7 cellular contexts compared by ENCODE assay signal in genomic region chr3:69276191-69276590, GRCh38.
DNase-seq lines count a peak whose midpoint lies in the region; FAIRE-seq and TF ChIP-seq lines count a peak whose summit lies in the region.
"Not testable (repeated sequence)": the region's sequence is repeated elsewhere in the genome, so short reads cannot be mapped to it uniquely, and the experiment has no call there.

No MANE protein-coding gene starts in this region.

- peak overlapping the region; percentile 35 for H3K27ac Mint-ChIP-seq in MCF 10A (ENCODE audit: low read depth, unreplicated experiment)

- H4K20me1 ChIP-seq in keratinocyte (ENCODE audit: control insufficient read depth, extremely low read depth, insufficient read depth, low read length), result not testable (repeated sequence)

- not testable (repeated sequence) for FAIRE-seq in bronchial epithelial cell (lab: Jason Lieb, UNC); keratinocyte (lab: Jason Lieb, UNC)

- not testable (repeated sequence) for TF ChIP-seq RAD21 in Ishikawa (IDR thresholded peaks at IDR 0.05; ENCODE audit: low read depth)

- H3K36me3 Mint-ChIP-seq in MCF 10A (ENCODE audit: insufficient read depth, unreplicated experiment), result not testable (repeated sequence)

- H3K27ac ChIP-seq in epithelial cell of prostate (peak overlapping the region; percentile 77), keratinocyte (ENCODE audit: control insufficient read depth, insufficient read depth, low read length) (peak overlapping the region; percentile 32), thyroid gland (peak overlapping the region in 2 of 3 donors; percentile 14 to 28)

- BruUV-seq in MCF 10A (replicated peaks; lab: Mats Ljungman, UMichigan), result not testable (repeated sequence)

- H3K4me1 ChIP-seq in keratinocyte (ENCODE audit: control insufficient read depth, extremely low read depth, insufficient read depth, low read length), result peaks cover 25% of the 10 kb centered on the region
- H3K4me1 ChIP-seq in thyroid gland, result peaks cover 7 to 11% of the 10 kb centered on the region in 2 donors

- not testable (repeated sequence) for H3K9ac ChIP-seq in keratinocyte (ENCODE audit: control insufficient read depth, extremely low read depth, insufficient read depth, low read length)

- CTCF ChIA-PET in MCF 10A (lab: Yijun Ruan, JAX), result interaction anchor here (2.0 kb wide), 1 partner anchor 115 kb away, joined by 10 read pairs; no protein-coding TSS in a partner anchor

- POLR2A ChIA-PET in MCF 10A (lab: Yijun Ruan, JAX), result interaction anchor here (1.7 to 1.9 kb wide), 2 partner anchors 11 to 18 kb away, joined by 5 to 6 read pairs; no protein-coding TSS in a partner anchor

- H3K4me1 Mint-ChIP-seq in MCF 10A (ENCODE audit: insufficient read depth, unreplicated experiment), result peaks cover 16% of the 10 kb centered on the region

- not testable (repeated sequence) for H3K4me3 Mint-ChIP-seq in MCF 10A (ENCODE audit: unreplicated experiment)

- not testable (repeated sequence) for H3K27me3 Mint-ChIP-seq in MCF 10A (ENCODE audit: insufficient read depth, unreplicated experiment)

- H3K4me2 ChIP-seq in keratinocyte (ENCODE audit: control insufficient read depth, extremely low read depth, insufficient read depth, low read depth, low read length), result not testable (repeated sequence)

- not testable (repeated sequence) for TF ChIP-seq POLR2A in thyroid gland (IDR thresholded peaks at IDR 0.05)

- WGBS in thyroid gland, 2 donors, result 60 to 73% methylated on average over 5 of the region's 5 CpGs

- H3K27me3 ChIP-seq in bronchial epithelial cell (ENCODE audit: control insufficient read depth, insufficient read depth, low read length); keratinocyte (ENCODE audit: control insufficient read depth, extremely low read depth, insufficient read depth, low read length); thyroid gland: not testable (repeated sequence)

- H2AFZ ChIP-seq in keratinocyte (ENCODE audit: control insufficient read depth, low read length), result not testable (repeated sequence)

- peak; percentile 3 for DNase-seq in NCI-H2171 treated with DMSO at 0.1 percent for 48 hours (lab: John Stamatoyannopoulos, UW)
- peak; percentile 21 for DNase-seq in MCF 10A (ENCODE audit: unreplicated experiment)
- peak; percentile 61 for DNase-seq in bronchial epithelial cell (ENCODE audit: low read depth)
- not testable (repeated sequence) for DNase-seq in epithelial cell of prostate (ENCODE audit: low read depth, low spot score); keratinocyte (ENCODE audit: low read depth, low spot score)
- peak; percentile 73 to 81 for DNase-seq in thyroid gland

- not testable (repeated sequence) for H3K9me3 ChIP-seq in keratinocyte (ENCODE audit: control insufficient read depth, low read depth, low read length); thyroid gland

- not testable (repeated sequence) for H3K4me3 ChIP-seq in bronchial epithelial cell (ENCODE audit: low read depth, low read length); keratinocyte (ENCODE audit: control insufficient read depth in 2 of 3, extremely low read depth in 1 of 3, insufficient read depth in 2 of 3, low read depth in 1 of 3, low read length in 3 of 3); thyroid gland (replicated peaks in 1 of 3)

- H3K9me3 Mint-ChIP-seq in MCF 10A (ENCODE audit: unreplicated experiment), result not testable (repeated sequence)

- H3K79me2 ChIP-seq in keratinocyte (ENCODE audit: control insufficient read depth, insufficient read depth, low read length), result not testable (repeated sequence)

- not testable (repeated sequence) for TF ChIP-seq CTCF in MCF 10A (IDR thresholded peaks at IDR 0.05; ENCODE audit: unreplicated experiment); bronchial epithelial cell (IDR thresholded peaks at IDR 0.05; ENCODE audit: insufficient read depth, low read length, severe bottlenecking); keratinocyte (optimal IDR thresholded peaks at IDR 0.05 in 1 of 3, IDR thresholded peaks at IDR 0.05 in 1 of 3, conservative IDR thresholded peaks at IDR 0.05 in 1 of 3; ENCODE audit: extremely low read depth in 1 of 3, insufficient read depth in 2 of 3, low read length in 3 of 3); thyroid gland (IDR thresholded peaks at IDR 0.05)

- intact Hi-C loops in MCF 10A (cut with micrococcal nuclease); thyroid gland (cut with DNase I): not testable (repeated sequence)

- H3K36me3 ChIP-seq in bronchial epithelial cell (ENCODE audit: control insufficient read depth, insufficient read depth, low read length); keratinocyte (ENCODE audit: control insufficient read depth in 2 of 2, extremely low read depth in 1 of 2, insufficient read depth in 2 of 2, low read length in 2 of 2); thyroid gland: not testable (repeated sequence)

- dilution Hi-C loops in keratinocyte (cut with MboI; ENCODE audit: extremely low pct_ligation_motif_present, low sequenced_read_pairs), result not testable (repeated sequence)

- not testable (repeated sequence) for TF ChIP-seq EP300 in Ishikawa (IDR thresholded peaks at IDR 0.05; ENCODE audit: borderline replicate concordance)

- H3K9me1 ChIP-seq in keratinocyte (ENCODE audit: control insufficient read depth, extremely low read depth, insufficient read depth, low read length), result not testable (repeated sequence)

TF ChIP-seq in Ishikawa, 13 proteins besides CTCF, POLR2A, EP300 and RAD21:
- TF ChIP-seq EGR1 (IDR thresholded peaks at IDR 0.05) (0 out of 2 replicates have a peak, but pooled peaks have one; percentile 8), TEAD4 (IDR thresholded peaks at IDR 0.05) (0 out of 2 replicates have a peak, but pooled peaks have one; percentile 33)

Comparison
In these comparisons a context has a peak if more than half of its experiments do, and no peak if none do; other contexts are left out.
1. H3K27ac ChIP-seq: peak in every context shown above with its lines; median percentile 77 in epithelial cell of prostate; 32 in keratinocyte; 21 in thyroid gland.